ENCODE assay signal across 1 cellular context in the genomic region with DNA sequence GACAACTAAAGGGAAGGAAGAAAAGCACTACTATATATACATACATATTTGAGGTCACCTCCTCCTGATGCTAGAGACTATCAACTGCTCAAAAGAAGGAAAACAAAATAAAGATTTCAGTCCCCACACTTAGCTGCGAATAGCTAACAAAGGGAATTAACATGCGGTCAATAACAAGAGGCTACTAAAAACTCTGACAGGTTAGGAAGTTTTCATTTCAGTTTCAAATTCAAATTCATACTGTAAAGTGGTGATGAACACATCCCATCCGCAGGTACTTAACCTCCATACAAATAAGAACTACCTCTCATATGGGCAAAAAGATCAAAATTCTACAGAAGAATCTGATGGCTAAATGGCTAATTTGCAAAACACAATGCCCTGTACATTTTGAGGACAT.
TF ChIP-seq lines count a peak whose summit lies in the region.

No MANE protein-coding gene starts in this region.

TF ChIP-seq in IMR-90, 13 proteins besides CTCF, POLR2A, EP300 and RAD21 (continued from another document):
- TF ChIP-seq RFX5 (IDR thresholded peaks at IDR 0.05; ENCODE audit: low read depth, low read length) (no peak), CEBPB (IDR thresholded peaks at IDR 0.05; ENCODE audit: low read depth, low read length) (no peak), MAZ (IDR thresholded peaks at IDR 0.05; ENCODE audit: borderline replicate concordance, low read depth, low read length) (no peak)
